Comparison of ENCODE assay signal across 8 cellular contexts in the genomic region with DNA sequence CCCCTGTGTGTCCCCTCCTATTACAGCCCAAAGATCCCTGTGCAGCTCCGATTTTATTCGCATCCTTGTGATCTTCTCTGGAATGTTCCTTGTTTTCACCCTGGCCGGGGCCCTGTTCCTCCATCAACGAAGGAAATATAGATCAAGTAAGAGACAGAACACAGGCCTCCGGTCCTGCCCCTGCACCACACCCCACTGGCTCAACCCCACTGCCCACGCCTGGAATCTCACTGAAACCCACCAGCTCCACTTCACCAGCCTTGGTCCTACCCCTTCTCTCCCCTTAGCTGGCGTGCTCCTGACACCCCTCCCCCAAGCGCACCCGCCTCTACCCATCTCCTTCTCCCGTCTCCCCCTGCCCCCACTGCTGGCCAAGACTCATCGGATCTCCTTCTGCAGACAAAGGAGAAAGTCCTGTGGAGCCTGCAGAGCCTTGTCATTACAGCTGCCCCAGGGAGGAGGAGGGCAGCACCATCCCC. TPM values are rescaled to one million over a fixed set of nuclear protein-coding genes. Genes with fewer than 3 reads are reported as not detected.
DNase-seq lines count a peak whose midpoint lies in the region; ATAC-seq and TF ChIP-seq lines count a peak whose summit lies in the region.

No MANE protein-coding gene starts in this region.

- no peak for ATAC-seq in activated B cell treated with CpG ODN at 0.5 μM for 24 hours (ENCODE audit: low read depth)
- no peak for ATAC-seq in GM21723 (IDR thresholded peaks at IDR 0.05; ENCODE audit: unreplicated experiment)

- no peaks in the 10 kb centered on the region for H4K20me1 ChIP-seq in GM23248 (ENCODE audit: insufficient read depth)

- H3K4me1 Mint-ChIP-seq in activated B cell treated with CpG ODN at 0.5 μM for 24 hours: peaks cover 63% of the 10 kb centered on the region
- H3K4me1 Mint-ChIP-seq in glutamatergic neuron (ENCODE audit: low read depth, unreplicated experiment): peaks cover 18% of the 10 kb centered on the region

- H3K27me3 Mint-ChIP-seq in activated B cell treated with CpG ODN at 0.5 μM for 24 hours (no peaks in the 10 kb centered on the region), glutamatergic neuron (ENCODE audit: unreplicated experiment) (peaks cover 7% of the 10 kb centered on the region)

- DNase-seq in GM23248: no peak
- DNase-seq in activated B cell treated with CpG ODN at 0.5 μM for 24 hours: no peak
- DNase-seq in glutamatergic neuron: peak; percentile 37
- no peak for DNase-seq in NCI-H2029 treated with DMSO at 0.1 percent for 48 hours (lab: John Stamatoyannopoulos, UW)
- no peak for DNase-seq in NCI-H1930 (lab: John Stamatoyannopoulos, UW)
- DNase-seq in ACHN: no peak

- TF ChIP-seq CTCF in activated B cell treated with CpG ODN at 0.5 μM for 24 hours (IDR thresholded peaks at IDR 0.05) (no peak), glutamatergic neuron (IDR thresholded peaks at IDR 0.05; ENCODE audit: partially characterized antibody, unreplicated experiment) (no peak)

- H3K27me3 ChIP-seq in GM23248 (replicated peaks; ENCODE audit: insufficient read depth): no peaks in the 10 kb centered on the region
- no peaks in the 10 kb centered on the region for H3K27me3 ChIP-seq in rectal smooth muscle tissue (ENCODE audit: control insufficient read depth, insufficient read depth, low read length)

- WGBS in GM23248 (ENCODE audit: low coverage in 1 of 2, low lambda C conversion rate in 2 of 2, missing lambda C conversion rate in 2 of 2), 2 experiments: 2 to 4% methylated on average over 6 to 11 of the region's 11 CpGs

- POLR2A ChIA-PET in activated B cell treated with CpG ODN at 0.5 μM for 24 hours (lab: Charles Lee): interaction anchor here (1.0 to 5.2 kb wide), 13 partner anchors 8 to 492 kb away, joined by 3 to 173 read pairs (median 16); partner anchors contain the start of genes CDCA3, GAPDH, MRPL51 and RNU7-1

- H3K4me2 ChIP-seq in GM23248 (ENCODE audit: unreplicated experiment): peak overlapping the region; percentile 96

- peak overlapping the region; percentile 93 for H3K9ac ChIP-seq in GM23248
- peak overlapping the region; percentile 54 for H3K9ac ChIP-seq in rectal smooth muscle tissue (ENCODE audit: low read length)

- H3K4me3 Mint-ChIP-seq in activated B cell treated with CpG ODN at 0.5 μM for 24 hours (peak overlapping the region; percentile 97), glutamatergic neuron (ENCODE audit: unreplicated experiment) (peak overlapping the region; percentile 83)

- in situ Hi-C loops in GM23248 (cut with MboI): no loop called here
- in situ Hi-C loops in ACHN (cut with HindIII; ENCODE audit: low pct_ligation_motif_present, low pct_unique_long_range_greater_than_20kb, low sequenced_read_pairs): no loop called here

- H3K36me3 ChIP-seq in GM23248 (ENCODE audit: low read depth) (peaks cover under 1% of the 10 kb centered on the region; the same call in 1 of the 2 replicates), rectal smooth muscle tissue (ENCODE audit: control insufficient read depth, insufficient read depth, low read length) (peaks cover 9% of the 10 kb centered on the region)

- peak overlapping the region; percentile 79 for H3K27ac ChIP-seq in GM23248
- H3K27ac ChIP-seq in rectal smooth muscle tissue (ENCODE audit: low read depth, low read length): peak overlapping the region; percentile 95

- H3K79me2 ChIP-seq in GM23248 (ENCODE audit: insufficient read depth): peaks cover 17% of the 10 kb centered on the region

- CTCF ChIA-PET in activated B cell treated with CpG ODN at 0.5 μM for 24 hours (lab: Charles Lee): interaction anchor here (0.7 to 3.1 kb wide), 4 partner anchors 13 to 87 kb away, joined by 3 to 24 read pairs (median 6); no protein-coding TSS in a partner anchor

- no peaks in the 10 kb centered on the region for H3K9me2 ChIP-seq in GM23248 (ENCODE audit: insufficient read depth)

- peaks cover 13% of the 10 kb centered on the region for H3K4me1 ChIP-seq in GM23248 (ENCODE audit: insufficient read depth)
- H3K4me1 ChIP-seq in rectal smooth muscle tissue (ENCODE audit: control insufficient read depth, insufficient read depth, low read length): peaks cover 22% of the 10 kb centered on the region

- H2AFZ ChIP-seq in GM23248: peak overlapping the region; percentile 81

- H3K27ac Mint-ChIP-seq in activated B cell treated with CpG ODN at 0.5 μM for 24 hours (peak overlapping the region; percentile 99), glutamatergic neuron (ENCODE audit: unreplicated experiment) (peak overlapping the region; percentile 97)

- H3F3A ChIP-seq in GM23248 (ENCODE audit: insufficient read depth): 0 out of 2 replicates have a peak, but pooled peaks cover 5% of the 10 kb centered on the region

- H3K9me3 Mint-ChIP-seq in activated B cell treated with CpG ODN at 0.5 μM for 24 hours (no peaks in the 10 kb centered on the region), glutamatergic neuron (ENCODE audit: unreplicated experiment) (peaks cover 13% of the 10 kb centered on the region)

- H3K4me3 ChIP-seq in GM23248 (peak overlapping the region; percentile 89), rectal smooth muscle tissue (ENCODE audit: low read length) (peak overlapping the region; percentile 86)

- H3K36me3 Mint-ChIP-seq in activated B cell treated with CpG ODN at 0.5 μM for 24 hours (ENCODE audit: low read depth) (peaks cover 60% of the 10 kb centered on the region), glutamatergic neuron (ENCODE audit: unreplicated experiment) (no peaks in the 10 kb centered on the region)

- no peaks in the 10 kb centered on the region for H3K9me3 ChIP-seq in GM23248 (ENCODE audit: low read depth)

- intact Hi-C loops in activated B cell treated with CpG ODN at 0.5 μM for 24 hours (cut with micrococcal nuclease): loop anchor here (1.0 kb wide), 2 partner anchors 8 to 42 kb away; partner anchors contain the start of gene MRPL51

RNA-seq across cellular contexts. Expression of gene TAPBPL, which starts 0.9 kb away (rescaled TPM):
- 7.8 and 8.1 TPM in 2 replicates for total RNA-seq in GM23248 (2014; rRNA removed; shearing (Covaris generic))
- polyA plus RNA-seq in GM23248 (2016; fragmentation: Nextera tagmentation; extraction: Ambion mirVana): 9.2 and 9.4 TPM in 2 replicates
- total RNA-seq in activated B cell treated with CpG ODN at 0.5 μM for 24 hours (52.5 and 64.0 TPM in 2 replicates), glutamatergic neuron (ENCODE audit: unreplicated experiment) (0.96 TPM)

RNA-seq across cellular contexts. Expression of gene CD27, which starts 6.2 kb away (rescaled TPM):
- total RNA-seq in GM23248 (2014; rRNA removed; shearing (Covaris generic)): not detected in 2 replicates
- polyA plus RNA-seq in GM23248 (2016; fragmentation: Nextera tagmentation; extraction: Ambion mirVana): 0.28 and 0.32 TPM in 2 replicates
- total RNA-seq in activated B cell treated with CpG ODN at 0.5 μM for 24 hours (39.3 and 43.8 TPM in 2 replicates), glutamatergic neuron (ENCODE audit: unreplicated experiment) (not detected)

RNA-seq across cellular contexts. Expression of gene VAMP1, which starts 19.6 kb away (rescaled TPM):
- total RNA-seq in GM23248 (2014; rRNA removed; shearing (Covaris generic)): 5.0 and 17.3 TPM in 2 replicates
- polyA plus RNA-seq in GM23248 (2016; fragmentation: Nextera tagmentation; extraction: Ambion mirVana): 7.8 and 9.8 TPM in 2 replicates
- total RNA-seq in activated B cell treated with CpG ODN at 0.5 μM for 24 hours (32.9 and 34.5 TPM in 2 replicates), glutamatergic neuron (ENCODE audit: unreplicated experiment) (14.0 TPM)

RNA-seq across cellular contexts. Expression of gene MRPL51, which starts 42.2 kb away (rescaled TPM):
- total RNA-seq in GM23248 (2014; rRNA removed; shearing (Covaris generic)): 29.8 and 68.3 TPM in 2 replicates
- polyA plus RNA-seq in GM23248 (2016; fragmentation: Nextera tagmentation; extraction: Ambion mirVana): 286 and 301 TPM in 2 replicates
- total RNA-seq in activated B cell treated with CpG ODN at 0.5 μM for 24 hours (130 and 145 TPM in 2 replicates), glutamatergic neuron (ENCODE audit: unreplicated experiment) (138 TPM)

RNA-seq across cellular contexts. Expression of gene NCAPD2, which starts 43.0 kb away (rescaled TPM):
- 26.3 and 46.8 TPM in 2 replicates for total RNA-seq in GM23248 (2014; rRNA removed; shearing (Covaris generic))
- 15.5 and 17.6 TPM in 2 replicates for polyA plus RNA-seq in GM23248 (2016; fragmentation: Nextera tagmentation; extraction: Ambion mirVana)
- total RNA-seq in activated B cell treated with CpG ODN at 0.5 μM for 24 hours: 38.4 and 40.9 TPM in 2 replicates
- total RNA-seq in glutamatergic neuron (ENCODE audit: unreplicated experiment): 29.3 TPM

Comparison
In these comparisons a context has a peak if more than half of its experiments do, and no peak if none do; other contexts are left out.
1. RNA of gene CD27, which starts 6.2 kb away (total RNA-seq): 39.3 to 43.8 TPM in activated B cell treated with CpG ODN at 0.5 μM for 24 hours; not detected in glutamatergic neuron (single experiment) and not detected in GM23248; every median in the first group is over 10 times any median in the second.